Comparison of ENCODE assay signal across 8 cellular contexts in genomic region chr2:7014201-7014640, GRCh38.
DNase-seq lines count a peak whose midpoint lies in the region; ATAC-seq and TF ChIP-seq lines count a peak whose summit lies in the region.

No MANE protein-coding gene starts in this region.

- ATAC-seq in left ventricle myocardium superior (no peak), HG03159 (IDR thresholded peaks at IDR 0.05; ENCODE audit: unreplicated experiment) (peak; percentile 77)

- H3K4me3 ChIP-seq in cardiac muscle cell (no peak overlapping the region), epithelial cell of esophagus (ENCODE audit: low read length) (no peak overlapping the region), sigmoid colon (no peak overlapping the region), stomach (no peak overlapping the region)

- TF ChIP-seq CTCF in cardiac muscle cell (IDR thresholded peaks at IDR 0.05; ENCODE audit: low read depth, low read length), result peak; percentile 66
- TF ChIP-seq CTCF in epithelial cell of esophagus (IDR thresholded peaks at IDR 0.05; ENCODE audit: insufficient read depth, low read depth, low read length, missing control alignments), result peak; percentile 14
- peak in 3 of 4 experiments; percentile 28 to 35 (median 29) for TF ChIP-seq CTCF in sigmoid colon (IDR thresholded peaks at IDR 0.05)
- TF ChIP-seq CTCF in stomach (IDR thresholded peaks at IDR 0.05), result peak in 2 of 7 experiments; percentile 20 to 38

- H3K4me1 ChIP-seq in cardiac muscle cell (ENCODE audit: low read depth), result peaks cover 26% of the 10 kb centered on the region
- peaks cover 0 to 92% (median 79%) of the 10 kb centered on the region in 4 donors for H3K4me1 ChIP-seq in sigmoid colon
- peaks cover under 1 to 48% (median 12%) of the 10 kb centered on the region in 4 donors for H3K4me1 ChIP-seq in stomach

- H3K36me3 ChIP-seq in cardiac muscle cell, result no peaks in the 10 kb centered on the region
- H3K36me3 ChIP-seq in sigmoid colon, result no peaks in the 10 kb centered on the region
- H3K36me3 ChIP-seq in stomach, result no peaks in the 10 kb centered on the region

- H3K27me3 ChIP-seq in cardiac muscle cell (no peaks in the 10 kb centered on the region), sigmoid colon (no peaks in the 10 kb centered on the region), stomach (no peaks in the 10 kb centered on the region)

- H3K27ac ChIP-seq in cardiac muscle cell (no peak overlapping the region), sigmoid colon (peak overlapping the region in 3 of 4 donors; percentile 50 to 73 (median 59)), stomach (no peak overlapping the region)

- H3K9me3 ChIP-seq in cardiac muscle cell (ENCODE audit: low read depth), result no peaks in the 10 kb centered on the region
- H3K9me3 ChIP-seq in sigmoid colon, result no peaks in the 10 kb centered on the region
- no peaks in the 10 kb centered on the region for H3K9me3 ChIP-seq in stomach

- DNase-seq in cardiac muscle cell (ENCODE audit: low read depth in 1 of 2, low spot score in 1 of 2), result peak; percentile 29 to 51
- DNase-seq in left ventricle myocardium superior, result no peak
- DNase-seq in T follicular helper cell (ENCODE audit: low read depth), result peak; percentile 25
- no peak for DNase-seq in epithelial cell of esophagus (ENCODE audit: low read depth)
- no peak for DNase-seq in sigmoid colon
- no peak for DNase-seq in HK-2 (ENCODE audit: unreplicated experiment)
- no peak for DNase-seq in stomach

- intact Hi-C loops in left ventricle myocardium superior (cut with micrococcal nuclease), result no loop called here
- intact Hi-C loops in sigmoid colon (cut with DNase I), result loop anchor here (5.0 kb wide), 1 partner anchor 37 kb away; no protein-coding TSS in a partner anchor
- intact Hi-C loops in stomach (cut with DNase I; ENCODE audit: low total_unique reads), result no loop called here

- WGBS in sigmoid colon, 2 donors, result 42 to 54% methylated on average over 5 of the region's 5 CpGs
- 45 to 68% (median 56%) methylated on average over 5 of the region's 5 CpGs for WGBS in stomach, 5 donors

- TF ChIP-seq POLR2A in sigmoid colon (IDR thresholded peaks at IDR 0.05), result no peak
- no peak for TF ChIP-seq POLR2A in stomach (IDR thresholded peaks at IDR 0.05)

- no peak for TF ChIP-seq EP300 in sigmoid colon (IDR thresholded peaks at IDR 0.05)
- TF ChIP-seq EP300 in stomach (IDR thresholded peaks at IDR 0.05), result no peak

Comparison
In these comparisons a context has a peak if more than half of its experiments do, and no peak if none do; other contexts are left out.
1. DNase-seq: peak in cardiac muscle cell (2 of 2) and T follicular helper cell (single experiment); none in left ventricle myocardium superior (single experiment), epithelial cell of esophagus (single experiment), sigmoid colon (single experiment), HK-2 (single experiment) and stomach (single experiment).
2. H3K27ac ChIP-seq: peak in sigmoid colon (3 of 4); none in cardiac muscle cell (single experiment) and stomach (0 of 5).